ENCODE assay signal across 16 cellular contexts in genomic region chr13:39767791-39768564, GRCh38.
DNase-seq lines count a peak whose midpoint lies in the region; ATAC-seq and TF ChIP-seq lines count a peak whose summit lies in the region.
"Had no signal": no experiment of that assay in that cellular context is flagged by ENCODE, and none has a peak within 500 bp of the region (broad histone marks: within the 10 kb centered on the region; RNA-seq: fewer than 3 reads in every experiment).

No MANE protein-coding gene starts in this region.

- peak; percentile 5 for DNase-seq in DND-41
- DNase-seq in NCI-H1092 treated with DMSO at 0.1 percent for 48 hours (lab: John Stamatoyannopoulos, UW): peak; percentile 36
- peak; percentile 41 to 67 (median 58) for DNase-seq in mucosa of descending colon
- DNase-seq in progenitor cell of endocrine pancreas (ENCODE audit: low spot score, unreplicated experiment): no peak
- no peak for DNase-seq in heart right ventricle
- DNase-seq: activated CD4-positive, alpha-beta T cell treated with anti-CD3 and anti-CD28 coated beads for 1 hour; activated T-cell treated with anti-CD3 and anti-CD28 coated beads, Interleukin-2, amount 50 U/mL, for 48 hours; foreskin melanocyte; Peyer's patch; stimulated activated CD4-positive, alpha-beta T cell treated with anti-CD3 and anti-CD28 coated beads, Interleukin-4, amount 100 ng/mL, for 24 hours; stimulated activated naive CD4-positive, alpha-beta T cell had no signal

- H3K4me1 Mint-ChIP-seq in progenitor cell of endocrine pancreas (ENCODE audit: low read depth): peaks cover 4% of the 10 kb centered on the region

- H3K9me3 ChIP-seq in DND-41 (ENCODE audit: insufficient read depth, low read length, severe bottlenecking) (no peaks in the 10 kb centered on the region), OCI-LY1 (ENCODE audit: low read length) (no peaks in the 10 kb centered on the region), mucosa of descending colon (no peaks in the 10 kb centered on the region), gastroesophageal sphincter (peaks cover 0 to 4% (median 0%) of the 10 kb centered on the region in 3 donors), heart right ventricle (peaks cover 0 to 6% (median 0%) of the 10 kb centered on the region in 11 donors)
- H3K9me3 ChIP-seq: Peyer's patch had no signal

- H4K20me1 ChIP-seq in DND-41 (ENCODE audit: insufficient read depth, low read length) (no peaks in the 10 kb centered on the region), OCI-LY1 (ENCODE audit: insufficient read depth, low read length) (no peaks in the 10 kb centered on the region)

- H3K9me2 ChIP-seq in OCI-LY1 (ENCODE audit: low read depth, low read length): no peaks in the 10 kb centered on the region

- no peaks in the 10 kb centered on the region for H3K27me3 Mint-ChIP-seq in progenitor cell of endocrine pancreas

- H3K9me3 Mint-ChIP-seq in progenitor cell of endocrine pancreas (ENCODE audit: low read depth): no peaks in the 10 kb centered on the region

- WGBS in gastroesophageal sphincter (ENCODE audit: low coverage in 1 of 2), 2 donors: 62 to 100% methylated on average over 1 to 3 of the region's 3 CpGs
- 71 to 77% methylated on average over 3 of the region's 3 CpGs for WGBS in heart right ventricle, 2 donors

- H3K79me2 ChIP-seq in DND-41 (ENCODE audit: insufficient read depth, low read length) (no peaks in the 10 kb centered on the region), OCI-LY1 (ENCODE audit: insufficient read depth, low read length) (no peaks in the 10 kb centered on the region)

- ATAC-seq in DND-41 (ENCODE audit: insufficient read depth, low read depth) (peak; percentile 39; the same call in 2 of the 3 replicates), mucosa of descending colon (peak; percentile 81), HG02973 (IDR thresholded peaks at IDR 0.05; ENCODE audit: unreplicated experiment) (no peak), gastroesophageal sphincter (no peak), heart right ventricle (no peak)
- ATAC-seq: K562 had no signal

- H3K27me3 ChIP-seq in DND-41 (ENCODE audit: insufficient read depth, low read length, poor library complexity) (no peaks in the 10 kb centered on the region), OCI-LY1 (ENCODE audit: insufficient read depth, low read length) (no peaks in the 10 kb centered on the region), gastroesophageal sphincter (no peaks in the 10 kb centered on the region), heart right ventricle (no peaks in the 10 kb centered on the region)
- H3K27me3 ChIP-seq: Peyer's patch had no signal

- no peak overlapping the region for H3K9ac ChIP-seq in DND-41 (ENCODE audit: low read depth, low read length)
- no peak overlapping the region for H3K9ac ChIP-seq in OCI-LY1 (ENCODE audit: low read length)

- no peak overlapping the region for H3K4me2 ChIP-seq in DND-41 (ENCODE audit: insufficient read depth, low read length)
- peak overlapping the region; percentile 21; the same call in 1 of the 2 replicates for H3K4me2 ChIP-seq in OCI-LY1 (ENCODE audit: low read length)

- TF ChIP-seq CTCF in DND-41 (IDR thresholded peaks at IDR 0.05; ENCODE audit: borderline replicate concordance, extremely low read depth, low read length, poor library complexity, severe bottlenecking) (no peak), OCI-LY1 (IDR thresholded peaks at IDR 0.05; ENCODE audit: low read length) (no peak), mucosa of descending colon (IDR thresholded peaks at IDR 0.05) (no peak), progenitor cell of endocrine pancreas (IDR thresholded peaks at IDR 0.05; ENCODE audit: unreplicated experiment) (no peak), gastroesophageal sphincter (IDR thresholded peaks at IDR 0.05) (no peak), heart right ventricle (IDR thresholded peaks at IDR 0.05) (no peak)

- intact Hi-C loops in mucosa of descending colon (cut with DNase I, micrococcal nuclease): loop anchor here in 1 of 2 donors (5.0 kb wide), 1 partner anchor 174 kb away; no protein-coding TSS in a partner anchor
- intact Hi-C loops in heart right ventricle (cut with DNase I): loop anchor here in 1 of 10 donors (5.0 kb wide), 1 partner anchor 299 kb away; no protein-coding TSS in a partner anchor

- H3F3A ChIP-seq in OCI-LY1 (ENCODE audit: insufficient read depth, low read length): no peaks in the 10 kb centered on the region

- H3K4me1 ChIP-seq in DND-41 (ENCODE audit: insufficient read depth, low read length) (no peaks in the 10 kb centered on the region), OCI-LY1 (ENCODE audit: insufficient read depth, low read length, severe bottlenecking) (peaks cover 12% of the 10 kb centered on the region), mucosa of descending colon (ENCODE audit: low read depth) (peaks cover 17% of the 10 kb centered on the region), gastroesophageal sphincter (peaks cover 0 to 28% (median 0%) of the 10 kb centered on the region in 3 donors), heart right ventricle (peaks cover 0 to 25% (median 9%) of the 10 kb centered on the region in 9 donors)

- no peak overlapping the region for H2AFZ ChIP-seq in DND-41 (ENCODE audit: low read depth, low read length)
- H2AFZ ChIP-seq in OCI-LY1 (ENCODE audit: low read length): no peak overlapping the region

- H3K36me3 Mint-ChIP-seq in progenitor cell of endocrine pancreas (ENCODE audit: insufficient read depth): no peaks in the 10 kb centered on the region

- H3K27ac ChIP-seq in DND-41 (ENCODE audit: low read length) (no peak overlapping the region), OCI-LY1 (ENCODE audit: low read depth, low read length, poor library complexity, severe bottlenecking) (no peak overlapping the region), gastroesophageal sphincter (no peak overlapping the region), heart right ventricle (no peak overlapping the region)
- H3K27ac ChIP-seq: C4-2B, Peyer's patch had no signal

- H3K36me3 ChIP-seq in DND-41 (ENCODE audit: insufficient read depth, low read length): no peaks in the 10 kb centered on the region
- H3K36me3 ChIP-seq in OCI-LY1 (ENCODE audit: insufficient read depth, low read length): no peaks in the 10 kb centered on the region
- no peaks in the 10 kb centered on the region for H3K36me3 ChIP-seq in mucosa of descending colon (ENCODE audit: low read depth)
- no peaks in the 10 kb centered on the region for H3K36me3 ChIP-seq in gastroesophageal sphincter
- H3K36me3 ChIP-seq in heart right ventricle: no peaks in the 10 kb centered on the region
- H3K36me3 ChIP-seq: Peyer's patch had no signal

- no peak overlapping the region for H3K4me3 ChIP-seq in DND-41 (ENCODE audit: low read depth in 1 of 2, low read length in 2 of 2)
- no peak overlapping the region for H3K4me3 ChIP-seq in OCI-LY1 (ENCODE audit: low read depth, low read length, poor library complexity, severe bottlenecking)
- H3K4me3 ChIP-seq in mucosa of descending colon: no peak overlapping the region
- no peak overlapping the region for H3K4me3 ChIP-seq in gastroesophageal sphincter
- no peak overlapping the region for H3K4me3 ChIP-seq in heart right ventricle
- H3K4me3 ChIP-seq: K562, Peyer's patch had no signal

- H3K27ac Mint-ChIP-seq in progenitor cell of endocrine pancreas: no peak overlapping the region

- H3K4me3 Mint-ChIP-seq in progenitor cell of endocrine pancreas (ENCODE audit: low read depth): no peak overlapping the region

- no peak for TF ChIP-seq POLR2A in gastroesophageal sphincter (IDR thresholded peaks at IDR 0.05)

- TF ChIP-seq EP300 in gastroesophageal sphincter (IDR thresholded peaks at IDR 0.05): no peak

Comparison
In these comparisons a context has a peak if more than half of its experiments do, and no peak if none do; other contexts are left out.
1. ATAC-seq: peak in DND-41 (single experiment) and mucosa of descending colon (single experiment); none in HG02973 (single experiment), gastroesophageal sphincter (single experiment) and heart right ventricle (0 of 8).
2. DNase-seq: peak in DND-41 (single experiment), NCI-H1092 treated with DMSO at 0.1 percent for 48 hours (single experiment) and mucosa of descending colon (3 of 3); none in progenitor cell of endocrine pancreas (single experiment) and heart right ventricle (0 of 2).